In genomic region chr19:2022289-2022688, GRCh38 we compare ENCODE assay signal across 20 cellular contexts.
"Had no signal": no experiment of that assay in that cellular context is flagged by ENCODE, and none has a peak within 500 bp of the region (broad histone marks: within the 10 kb centered on the region; RNA-seq: fewer than 3 reads in every experiment).

No MANE protein-coding gene starts in this region.

- H3K9me3 ChIP-seq: MG63, SK-N-SH had no signal

- H3K4me3 ChIP-seq: MG63 had no signal

- FAIRE-seq: RCC 7860 had no signal

- H3K36me3 ChIP-seq: MG63 had no signal

- H3K27me3 ChIP-seq: MG63 had no signal

- H3K4me2 ChIP-seq: SK-N-SH had no signal

- DNase-seq: Karpas-422, KG1, MG63, NCI-H1092, NCI-H1105 treated with DMSO at 0.1 percent for 48 hours, NCI-H1417 treated with DMSO at 0.1 percent for 48 hours, NCI-H146, NCI-H1694 treated with DMSO at 0.1 percent for 48 hours, NCI-H1930, NCI-H2081 treated with DMSO at 0.1 percent for 48 hours, NCI-H2171, NCI-H226, NCI-H446, NCI-H510A, NCI-H524 treated with DMSO at 0.1 percent for 48 hours, NCI-H774, RPMI8226, SHP77, SK-N-SH had no signal

- H3K9ac ChIP-seq: SK-N-SH had no signal
